24 cellular contexts compared by ENCODE assay signal in the genomic region with DNA sequence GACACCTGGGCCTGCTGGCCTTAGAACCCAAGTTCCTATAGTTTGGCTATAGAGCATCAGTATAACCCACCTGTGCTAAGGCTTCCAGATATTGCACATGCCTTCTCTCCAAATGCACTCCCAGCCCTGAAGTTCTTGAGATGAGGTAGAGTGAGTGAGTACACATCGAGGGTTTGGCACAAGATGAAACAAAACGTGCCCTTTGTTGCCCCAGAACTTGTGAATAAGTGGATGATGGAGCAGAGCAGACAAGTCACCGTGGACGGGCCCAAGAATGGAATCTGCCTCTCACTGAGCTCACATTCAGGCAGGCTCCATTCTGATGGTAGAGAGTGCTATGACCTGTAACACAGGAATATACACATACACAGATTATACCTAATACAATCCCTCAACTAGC.
"Had no signal": no experiment of that assay in that cellular context is flagged by ENCODE, and none has a peak within 500 bp of the region (broad histone marks: within the 10 kb centered on the region; RNA-seq: fewer than 3 reads in every experiment).

No MANE protein-coding gene starts in this region.

- FAIRE-seq: endothelial cell of umbilical vein, kidney, urothelium cell line had no signal

- H3K36me3 ChIP-seq: colonic mucosa, gastrocnemius medialis, prostate gland, right atrium auricular region, stomach, thyroid gland had no signal

- ATAC-seq: gastrocnemius medialis; left lobe of liver; naive thymus-derived CD8-positive, alpha-beta T cell; sciatic nerve had no signal

- H3K4me1 ChIP-seq: colonic mucosa, gastrocnemius medialis, prostate gland, right atrium auricular region, stomach, thyroid gland had no signal

- H3K9me3 ChIP-seq: colonic mucosa, gastrocnemius medialis, prostate gland, right atrium auricular region, stomach, thyroid gland had no signal

- H3K4me3 ChIP-seq: colonic mucosa, gastrocnemius medialis, prostate gland, right atrium auricular region, smooth muscle cell, stomach, thyroid gland had no signal

- H3K27ac ChIP-seq: colonic mucosa, gastrocnemius medialis, prostate gland, right atrium auricular region, stomach, thyroid gland had no signal

- H3K27me3 ChIP-seq: colonic mucosa, gastrocnemius medialis, right atrium auricular region, stomach, thyroid gland had no signal

- DNase-seq: colonic mucosa; dermis blood vessel endothelial cell; effector memory CD4-positive, alpha-beta T cell; foreskin fibroblast; gastrocnemius medialis; kidney; naive thymus-derived CD8-positive, alpha-beta T cell; nephron progenitor cell; nucleus accumbens; stimulated activated CD4-positive, alpha-beta T cell treated with anti-CD3 and anti-CD28 coated beads, Interleukin-12 subunit alpha, Interleukin-12 subunit beta, amount 100 ng/mL, for 4 hours; stimulated activated CD4-positive, alpha-beta T cell treated with anti-CD3 and anti-CD28 coated beads, Interleukin-1b, Interleukin-23, amount 100 ng/mL, for 48 hours; stimulated activated CD4-positive, alpha-beta T cell treated with anti-CD3 and anti-CD28 coated beads, Interleukin-4, amount 100 ng/mL, for 1 hour; stimulated activated CD8-positive, alpha-beta memory T cell treated with anti-CD3 and anti-CD28 coated beads, Interleukin-4, amount 100 ng/mL, for 48 hours; stimulated activated naive CD4-positive, alpha-beta T cell; stomach; thyroid gland; trophoblast cell had no signal
